ENCODE assay signal across 1 cellular context in the genomic region with DNA sequence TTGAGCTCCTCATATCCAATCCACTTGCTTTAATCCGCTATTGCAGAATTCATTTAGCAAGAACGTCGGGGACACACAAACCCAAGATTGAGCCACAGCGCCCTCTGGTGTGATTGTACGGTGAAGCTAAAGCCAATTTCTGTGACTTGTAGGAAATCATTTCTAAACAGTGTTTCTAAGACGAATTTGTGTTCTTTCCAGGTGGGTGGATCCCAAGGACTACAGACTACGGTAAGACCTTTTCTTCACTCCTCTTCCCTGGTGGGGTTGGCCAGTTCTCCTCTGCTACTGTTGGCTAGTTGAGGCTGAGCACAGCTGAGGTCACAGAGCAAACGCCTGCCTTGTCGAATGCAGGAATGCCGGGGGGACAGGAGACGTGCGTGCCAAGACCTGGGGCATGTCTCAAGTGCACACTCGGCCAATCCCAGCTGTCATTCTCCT.
A peak's percentile ranks its signal among the peaks of the same experiment; 100 is the strongest.
TF ChIP-seq lines count a peak whose summit lies in the region.

No MANE protein-coding gene starts in this region.

TF ChIP-seq in HepG2, 621 proteins besides CTCF, POLR2A, EP300 and RAD21 (continued from another document):
- TF ChIP-seq, protein P1, sequence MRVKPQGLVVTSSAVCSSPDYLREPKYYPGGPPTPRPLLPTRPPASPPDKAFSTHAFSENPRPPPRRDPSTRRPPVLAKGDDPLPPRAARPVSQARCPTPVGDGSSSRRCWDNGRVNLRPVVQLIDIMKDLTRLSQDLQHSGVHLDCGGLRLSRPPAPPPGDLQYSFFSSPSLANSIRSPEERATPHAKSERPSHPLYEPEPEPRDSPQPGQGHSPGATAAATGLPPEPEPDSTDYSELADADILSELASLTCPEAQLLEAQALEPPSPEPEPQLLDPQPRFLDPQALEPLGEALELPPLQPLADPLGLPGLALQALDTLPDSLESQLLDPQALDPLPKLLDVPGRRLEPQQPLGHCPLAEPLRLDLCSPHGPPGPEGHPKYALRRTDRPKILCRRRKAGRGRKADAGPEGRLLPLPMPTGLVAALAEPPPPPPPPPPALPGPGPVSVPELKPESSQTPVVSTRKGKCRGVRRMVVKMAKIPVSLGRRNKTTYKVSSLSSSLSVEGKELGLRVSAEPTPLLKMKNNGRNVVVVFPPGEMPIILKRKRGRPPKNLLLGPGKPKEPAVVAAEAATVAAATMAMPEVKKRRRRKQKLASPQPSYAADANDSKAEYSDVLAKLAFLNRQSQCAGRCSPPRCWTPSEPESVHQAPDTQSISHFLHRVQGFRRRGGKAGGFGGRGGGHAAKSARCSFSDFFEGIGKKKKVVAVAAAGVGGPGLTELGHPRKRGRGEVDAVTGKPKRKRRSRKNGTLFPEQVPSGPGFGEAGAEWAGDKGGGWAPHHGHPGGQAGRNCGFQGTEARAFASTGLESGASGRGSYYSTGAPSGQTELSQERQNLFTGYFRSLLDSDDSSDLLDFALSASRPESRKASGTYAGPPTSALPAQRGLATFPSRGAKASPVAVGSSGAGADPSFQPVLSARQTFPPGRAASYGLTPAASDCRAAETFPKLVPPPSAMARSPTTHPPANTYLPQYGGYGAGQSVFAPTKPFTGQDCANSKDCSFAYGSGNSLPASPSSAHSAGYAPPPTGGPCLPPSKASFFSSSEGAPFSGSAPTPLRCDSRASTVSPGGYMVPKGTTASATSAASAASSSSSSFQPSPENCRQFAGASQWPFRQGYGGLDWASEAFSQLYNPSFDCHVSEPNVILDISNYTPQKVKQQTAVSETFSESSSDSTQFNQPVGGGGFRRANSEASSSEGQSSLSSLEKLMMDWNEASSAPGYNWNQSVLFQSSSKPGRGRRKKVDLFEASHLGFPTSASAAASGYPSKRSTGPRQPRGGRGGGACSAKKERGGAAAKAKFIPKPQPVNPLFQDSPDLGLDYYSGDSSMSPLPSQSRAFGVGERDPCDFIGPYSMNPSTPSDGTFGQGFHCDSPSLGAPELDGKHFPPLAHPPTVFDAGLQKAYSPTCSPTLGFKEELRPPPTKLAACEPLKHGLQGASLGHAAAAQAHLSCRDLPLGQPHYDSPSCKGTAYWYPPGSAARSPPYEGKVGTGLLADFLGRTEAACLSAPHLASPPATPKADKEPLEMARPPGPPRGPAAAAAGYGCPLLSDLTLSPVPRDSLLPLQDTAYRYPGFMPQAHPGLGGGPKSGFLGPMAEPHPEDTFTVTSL (CRISPR knock-in tag; IDR thresholded peaks at IDR 0.05; ENCODE audit: borderline replicate concordance), result no peak
- TF ChIP-seq, protein P2, sequence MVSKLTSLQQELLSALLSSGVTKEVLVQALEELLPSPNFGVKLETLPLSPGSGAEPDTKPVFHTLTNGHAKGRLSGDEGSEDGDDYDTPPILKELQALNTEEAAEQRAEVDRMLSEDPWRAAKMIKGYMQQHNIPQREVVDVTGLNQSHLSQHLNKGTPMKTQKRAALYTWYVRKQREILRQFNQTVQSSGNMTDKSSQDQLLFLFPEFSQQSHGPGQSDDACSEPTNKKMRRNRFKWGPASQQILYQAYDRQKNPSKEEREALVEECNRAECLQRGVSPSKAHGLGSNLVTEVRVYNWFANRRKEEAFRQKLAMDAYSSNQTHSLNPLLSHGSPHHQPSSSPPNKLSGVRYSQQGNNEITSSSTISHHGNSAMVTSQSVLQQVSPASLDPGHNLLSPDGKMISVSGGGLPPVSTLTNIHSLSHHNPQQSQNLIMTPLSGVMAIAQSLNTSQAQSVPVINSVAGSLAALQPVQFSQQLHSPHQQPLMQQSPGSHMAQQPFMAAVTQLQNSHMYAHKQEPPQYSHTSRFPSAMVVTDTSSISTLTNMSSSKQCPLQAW (CRISPR knock-in tag; IDR thresholded peaks at IDR 0.05), result 0 out of 2 replicates have a peak, but pooled peaks have one; percentile 31
- TF ChIP-seq, protein P3, sequence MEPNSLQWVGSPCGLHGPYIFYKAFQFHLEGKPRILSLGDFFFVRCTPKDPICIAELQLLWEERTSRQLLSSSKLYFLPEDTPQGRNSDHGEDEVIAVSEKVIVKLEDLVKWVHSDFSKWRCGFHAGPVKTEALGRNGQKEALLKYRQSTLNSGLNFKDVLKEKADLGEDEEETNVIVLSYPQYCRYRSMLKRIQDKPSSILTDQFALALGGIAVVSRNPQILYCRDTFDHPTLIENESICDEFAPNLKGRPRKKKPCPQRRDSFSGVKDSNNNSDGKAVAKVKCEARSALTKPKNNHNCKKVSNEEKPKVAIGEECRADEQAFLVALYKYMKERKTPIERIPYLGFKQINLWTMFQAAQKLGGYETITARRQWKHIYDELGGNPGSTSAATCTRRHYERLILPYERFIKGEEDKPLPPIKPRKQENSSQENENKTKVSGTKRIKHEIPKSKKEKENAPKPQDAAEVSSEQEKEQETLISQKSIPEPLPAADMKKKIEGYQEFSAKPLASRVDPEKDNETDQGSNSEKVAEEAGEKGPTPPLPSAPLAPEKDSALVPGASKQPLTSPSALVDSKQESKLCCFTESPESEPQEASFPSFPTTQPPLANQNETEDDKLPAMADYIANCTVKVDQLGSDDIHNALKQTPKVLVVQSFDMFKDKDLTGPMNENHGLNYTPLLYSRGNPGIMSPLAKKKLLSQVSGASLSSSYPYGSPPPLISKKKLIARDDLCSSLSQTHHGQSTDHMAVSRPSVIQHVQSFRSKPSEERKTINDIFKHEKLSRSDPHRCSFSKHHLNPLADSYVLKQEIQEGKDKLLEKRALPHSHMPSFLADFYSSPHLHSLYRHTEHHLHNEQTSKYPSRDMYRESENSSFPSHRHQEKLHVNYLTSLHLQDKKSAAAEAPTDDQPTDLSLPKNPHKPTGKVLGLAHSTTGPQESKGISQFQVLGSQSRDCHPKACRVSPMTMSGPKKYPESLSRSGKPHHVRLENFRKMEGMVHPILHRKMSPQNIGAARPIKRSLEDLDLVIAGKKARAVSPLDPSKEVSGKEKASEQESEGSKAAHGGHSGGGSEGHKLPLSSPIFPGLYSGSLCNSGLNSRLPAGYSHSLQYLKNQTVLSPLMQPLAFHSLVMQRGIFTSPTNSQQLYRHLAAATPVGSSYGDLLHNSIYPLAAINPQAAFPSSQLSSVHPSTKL (CRISPR knock-in tag; IDR thresholded peaks at IDR 0.05), result 0 out of 2 replicates have a peak, but pooled peaks have one; percentile 22
- TF ChIP-seq, protein P4, sequence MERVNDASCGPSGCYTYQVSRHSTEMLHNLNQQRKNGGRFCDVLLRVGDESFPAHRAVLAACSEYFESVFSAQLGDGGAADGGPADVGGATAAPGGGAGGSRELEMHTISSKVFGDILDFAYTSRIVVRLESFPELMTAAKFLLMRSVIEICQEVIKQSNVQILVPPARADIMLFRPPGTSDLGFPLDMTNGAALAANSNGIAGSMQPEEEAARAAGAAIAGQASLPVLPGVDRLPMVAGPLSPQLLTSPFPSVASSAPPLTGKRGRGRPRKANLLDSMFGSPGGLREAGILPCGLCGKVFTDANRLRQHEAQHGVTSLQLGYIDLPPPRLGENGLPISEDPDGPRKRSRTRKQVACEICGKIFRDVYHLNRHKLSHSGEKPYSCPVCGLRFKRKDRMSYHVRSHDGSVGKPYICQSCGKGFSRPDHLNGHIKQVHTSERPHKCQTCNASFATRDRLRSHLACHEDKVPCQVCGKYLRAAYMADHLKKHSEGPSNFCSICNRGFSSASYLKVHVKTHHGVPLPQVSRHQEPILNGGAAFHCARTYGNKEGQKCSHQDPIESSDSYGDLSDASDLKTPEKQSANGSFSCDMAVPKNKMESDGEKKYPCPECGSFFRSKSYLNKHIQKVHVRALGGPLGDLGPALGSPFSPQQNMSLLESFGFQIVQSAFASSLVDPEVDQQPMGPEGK (CRISPR knock-in tag; IDR thresholded peaks at IDR 0.05), result no peak
- TF ChIP-seq, protein P5, sequence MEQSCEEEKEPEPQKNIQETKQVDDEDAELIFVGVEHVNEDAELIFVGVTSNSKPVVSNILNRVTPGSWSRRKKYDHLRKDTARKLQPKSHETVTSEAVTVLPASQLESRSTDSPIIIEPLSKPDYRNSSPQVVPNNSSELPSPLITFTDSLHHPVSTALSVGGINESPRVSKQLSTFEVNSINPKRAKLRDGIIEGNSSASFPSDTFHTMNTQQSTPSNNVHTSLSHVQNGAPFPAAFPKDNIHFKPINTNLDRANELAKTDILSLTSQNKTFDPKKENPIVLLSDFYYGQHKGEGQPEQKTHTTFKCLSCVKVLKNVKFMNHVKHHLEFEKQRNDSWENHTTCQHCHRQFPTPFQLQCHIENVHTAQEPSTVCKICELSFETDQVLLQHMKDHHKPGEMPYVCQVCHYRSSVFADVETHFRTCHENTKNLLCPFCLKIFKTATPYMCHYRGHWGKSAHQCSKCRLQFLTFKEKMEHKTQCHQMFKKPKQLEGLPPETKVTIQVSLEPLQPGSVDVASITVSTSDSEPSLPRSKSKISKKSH (CRISPR knock-in tag; IDR thresholded peaks at IDR 0.05; ENCODE audit: borderline replicate concordance), result no peak
- TF ChIP-seq STAG1 (CRISPR knock-in tag; IDR thresholded peaks at IDR 0.05) (peak; percentile 94), TEAD3 (CRISPR knock-in tag; optimal IDR thresholded peaks at IDR 0.05; ENCODE audit: borderline replicate concordance) (peak; percentile 26), JARID2 (CRISPR knock-in tag; IDR thresholded peaks at IDR 0.05; ENCODE audit: insufficient replicate concordance) (no peak), KLF11 (CRISPR knock-in tag; IDR thresholded peaks at IDR 0.05) (no peak), REPIN1 (CRISPR knock-in tag; IDR thresholded peaks at IDR 0.05; ENCODE audit: borderline replicate concordance, low read depth) (peak; percentile 17; the same call in 1 of the 2 replicates)
- TF ChIP-seq, protein P6, sequence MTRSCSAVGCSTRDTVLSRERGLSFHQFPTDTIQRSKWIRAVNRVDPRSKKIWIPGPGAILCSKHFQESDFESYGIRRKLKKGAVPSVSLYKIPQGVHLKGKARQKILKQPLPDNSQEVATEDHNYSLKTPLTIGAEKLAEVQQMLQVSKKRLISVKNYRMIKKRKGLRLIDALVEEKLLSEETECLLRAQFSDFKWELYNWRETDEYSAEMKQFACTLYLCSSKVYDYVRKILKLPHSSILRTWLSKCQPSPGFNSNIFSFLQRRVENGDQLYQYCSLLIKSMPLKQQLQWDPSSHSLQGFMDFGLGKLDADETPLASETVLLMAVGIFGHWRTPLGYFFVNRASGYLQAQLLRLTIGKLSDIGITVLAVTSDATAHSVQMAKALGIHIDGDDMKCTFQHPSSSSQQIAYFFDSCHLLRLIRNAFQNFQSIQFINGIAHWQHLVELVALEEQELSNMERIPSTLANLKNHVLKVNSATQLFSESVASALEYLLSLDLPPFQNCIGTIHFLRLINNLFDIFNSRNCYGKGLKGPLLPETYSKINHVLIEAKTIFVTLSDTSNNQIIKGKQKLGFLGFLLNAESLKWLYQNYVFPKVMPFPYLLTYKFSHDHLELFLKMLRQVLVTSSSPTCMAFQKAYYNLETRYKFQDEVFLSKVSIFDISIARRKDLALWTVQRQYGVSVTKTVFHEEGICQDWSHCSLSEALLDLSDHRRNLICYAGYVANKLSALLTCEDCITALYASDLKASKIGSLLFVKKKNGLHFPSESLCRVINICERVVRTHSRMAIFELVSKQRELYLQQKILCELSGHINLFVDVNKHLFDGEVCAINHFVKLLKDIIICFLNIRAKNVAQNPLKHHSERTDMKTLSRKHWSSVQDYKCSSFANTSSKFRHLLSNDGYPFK (CRISPR knock-in tag; IDR thresholded peaks at IDR 0.05; ENCODE audit: borderline replicate concordance), result no peak
